ENCODE assay signal across 8 cellular contexts in the genomic region with DNA sequence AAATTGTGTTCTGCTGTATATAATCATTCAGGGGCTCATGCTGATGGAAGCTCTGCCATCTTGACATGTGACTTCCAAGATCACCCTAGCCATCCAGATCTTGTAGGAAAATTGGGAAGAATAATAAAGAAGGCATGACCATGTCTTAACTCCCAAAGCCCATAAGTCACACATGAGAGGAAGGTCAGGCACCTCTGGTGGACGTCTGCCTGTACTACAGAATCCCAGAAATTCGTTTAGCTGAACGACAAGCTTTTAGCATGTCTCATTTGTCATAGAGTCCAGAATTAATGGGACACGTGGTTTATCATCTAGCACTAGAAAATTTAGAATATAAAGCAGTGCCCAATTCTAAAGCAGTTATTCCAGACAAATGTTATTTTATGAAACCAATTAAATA.
A peak's percentile ranks its signal among the peaks of the same experiment; 100 is the strongest.
DNase-seq lines count a peak whose midpoint lies in the region; ATAC-seq and TF ChIP-seq lines count a peak whose summit lies in the region.

No MANE protein-coding gene starts in this region.

- H3K9me3 ChIP-seq in adrenal gland (replicated peaks in 1 of 3): no peaks in the 10 kb centered on the region

- no peak overlapping the region for H3K4me3 ChIP-seq in adrenal gland

- TF ChIP-seq CTCF in adrenal gland (IDR thresholded peaks at IDR 0.05) (peak in 5 of 6 experiments; percentile 8 to 31 (median 19)), osteocyte (IDR thresholded peaks at IDR 0.05) (peak; percentile 40)

- no peak overlapping the region for H3K27ac ChIP-seq in adrenal gland

- intact Hi-C loops in adrenal gland (cut with DNase I): no loop called here

- H3K27me3 ChIP-seq in adrenal gland: no peaks in the 10 kb centered on the region

- H3K4me1 ChIP-seq in adrenal gland (replicated peaks in 1 of 2): peaks cover 0 to 6% of the 10 kb centered on the region in 2 donors

- peaks cover 9% of the 10 kb centered on the region for H3K4me1 Mint-ChIP-seq in osteocyte (ENCODE audit: unreplicated experiment)

- 13 to 20% (median 16%) methylated on average over 4 of the region's 4 CpGs for WGBS in adrenal gland, 4 donors

- no peaks in the 10 kb centered on the region for H3K27me3 Mint-ChIP-seq in osteocyte (ENCODE audit: unreplicated experiment)

- ATAC-seq in GM18909 (IDR thresholded peaks at IDR 0.05; ENCODE audit: poor library complexity, unreplicated experiment): peak; percentile 89
- peak; percentile 55 for ATAC-seq in HG03280 (IDR thresholded peaks at IDR 0.05; ENCODE audit: unreplicated experiment)
- no peak for ATAC-seq in GM21723 (IDR thresholded peaks at IDR 0.05; ENCODE audit: unreplicated experiment)
- no peak for ATAC-seq in GM19452 (IDR thresholded peaks at IDR 0.05; ENCODE audit: unreplicated experiment)

- H3K4me3 Mint-ChIP-seq in osteocyte (ENCODE audit: unreplicated experiment): no peak overlapping the region

- no peaks in the 10 kb centered on the region for H3K36me3 ChIP-seq in adrenal gland (replicated peaks in 1 of 2)

- TF ChIP-seq POLR2A in adrenal gland (IDR thresholded peaks at IDR 0.05): no peak

- no peaks in the 10 kb centered on the region for H3K9me3 Mint-ChIP-seq in osteocyte (ENCODE audit: unreplicated experiment)

- DNase-seq in adrenal gland (peak in 1 of 7 donors; percentile 4), osteocyte (ENCODE audit: extremely low spot score, unreplicated experiment) (no peak), NCI-H748 treated with DMSO at 0.1 percent for 48 hours (lab: John Stamatoyannopoulos, UW) (no peak), MV-4-11 (lab: John Stamatoyannopoulos, UW) (no peak)

- no peak overlapping the region for H3K27ac Mint-ChIP-seq in osteocyte (ENCODE audit: unreplicated experiment)

- no peaks in the 10 kb centered on the region for H3K36me3 Mint-ChIP-seq in osteocyte (ENCODE audit: unreplicated experiment)

Comparison
In these comparisons a context has a peak if more than half of its experiments do, and no peak if none do; other contexts are left out.
1. ATAC-seq: peak in GM18909 (single experiment) and HG03280 (single experiment); none in GM21723 (single experiment) and GM19452 (single experiment).